In the genomic region with DNA sequence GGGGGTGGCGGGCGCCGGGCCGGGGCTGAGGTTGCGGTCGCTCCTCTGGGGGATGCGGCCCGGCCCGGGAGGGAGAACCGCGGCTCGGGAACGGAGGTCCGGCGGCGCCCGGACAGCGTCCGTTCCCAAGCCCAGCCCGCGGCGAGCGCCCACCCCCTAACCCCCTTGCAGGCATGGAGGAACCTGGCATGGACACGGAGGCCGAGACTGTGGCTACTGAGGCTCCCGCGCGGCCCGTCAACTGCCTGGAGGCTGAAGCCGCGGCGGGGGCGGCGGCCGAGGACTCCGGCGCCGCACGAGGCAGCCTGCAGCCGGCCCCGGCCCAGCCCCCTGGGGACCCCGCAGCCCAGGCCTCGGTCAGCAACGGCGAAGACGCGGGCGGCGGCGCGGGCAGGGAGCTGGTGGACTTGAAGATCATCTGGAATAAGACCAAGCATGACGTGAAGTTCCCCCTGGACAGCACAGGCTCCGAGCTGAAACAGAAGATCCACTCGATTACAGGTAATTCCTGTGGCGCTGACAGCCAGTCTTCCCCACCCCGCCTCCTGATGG, we compare ENCODE assay signal across 8 cellular contexts. TPM values are rescaled to one million over a fixed set of nuclear protein-coding genes. Genes with fewer than 3 reads are reported as not detected.
DNase-seq lines count a peak whose midpoint lies in the region; ATAC-seq and TF ChIP-seq lines count a peak whose summit lies in the region.

No MANE protein-coding gene starts in this region.

- H2BK5ac ChIP-seq in mesenchymal stem cell (ENCODE audit: low read depth, low read length, poor library complexity, severe bottlenecking), result peak overlapping the region; percentile 88

- H3K79me2 ChIP-seq in SU-DHL-6 (ENCODE audit: insufficient read depth, low read length), result peaks cover 39% of the 10 kb centered on the region

- H3K4ac ChIP-seq in mesenchymal stem cell (ENCODE audit: low read depth in 1 of 2, low read length in 2 of 2), result peak overlapping the region; percentile 71 to 95

- DNase-seq in EL (peak; percentile 25), dermis blood vessel endothelial cell (peak; percentile 49), mesenchymal stem cell (peak; percentile 44), suprapubic skin (ENCODE audit: low spot score in 2 of 2) (peak in 1 of 2 donors; percentile 74), NAMALWA (ENCODE audit: low spot score) (no peak), COLO829 (ENCODE audit: low spot score) (no peak)

- H3F3A ChIP-seq in SU-DHL-6 (ENCODE audit: insufficient read depth), result peaks cover 13% of the 10 kb centered on the region

- H3K36me3 ChIP-seq in SU-DHL-6 (ENCODE audit: low read length) (no peaks in the 10 kb centered on the region; the same call in 1 of the 2 replicates), mesenchymal stem cell (ENCODE audit: control insufficient read depth in 1 of 2, insufficient read depth in 2 of 2, low read depth in 1 of 2, low read length in 2 of 2) (peaks cover 16 to 40% of the 10 kb centered on the region in 2 experiments), suprapubic skin (peaks cover 26% of the 10 kb centered on the region)

- H3K9me2 ChIP-seq in SU-DHL-6 (replicated peaks; ENCODE audit: insufficient read depth, low read length), result no peaks in the 10 kb centered on the region

- H3K4me2 ChIP-seq in SU-DHL-6 (ENCODE audit: low read depth, low read length, poor library complexity, severe bottlenecking) (peak overlapping the region; percentile 71), mesenchymal stem cell (ENCODE audit: low read length, poor library complexity, severe bottlenecking) (peak overlapping the region; percentile 75)

- H4K8ac ChIP-seq in mesenchymal stem cell (ENCODE audit: low read length), result peak overlapping the region; percentile 76

- H2BK12ac ChIP-seq in mesenchymal stem cell (ENCODE audit: low read length in 2 of 2), result peak overlapping the region in 1 of 2 experiments; percentile 42

- H3K9ac ChIP-seq in SU-DHL-6 (ENCODE audit: low read length) (peak overlapping the region; percentile 86), mesenchymal stem cell (ENCODE audit: low read length) (peak overlapping the region; percentile 99)

- H3K4me1 ChIP-seq in mesenchymal stem cell (ENCODE audit: control insufficient read depth, insufficient read depth, low read depth, low read length) (no peaks in the 10 kb centered on the region), suprapubic skin (peaks cover 21% of the 10 kb centered on the region)

- no peak for TF ChIP-seq CTCF in SU-DHL-6 (IDR thresholded peaks at IDR 0.05; ENCODE audit: insufficient read depth, low read length, poor library complexity, severe bottlenecking)
- no peak for TF ChIP-seq CTCF in suprapubic skin (IDR thresholded peaks at IDR 0.05)

- peak in 1 of 2 donors; percentile 18 for TF ChIP-seq POLR2A in suprapubic skin (IDR thresholded peaks at IDR 0.05)

- ATAC-seq in HG02759 (IDR thresholded peaks at IDR 0.05; ENCODE audit: unreplicated experiment), result peak; percentile 3

- H3K4me3 ChIP-seq in SU-DHL-6 (ENCODE audit: insufficient read depth, low read length, poor library complexity, severe bottlenecking) (peak overlapping the region; percentile 82), mesenchymal stem cell (ENCODE audit: insufficient read depth in 1 of 2, low read depth in 1 of 2, low read length in 2 of 2) (peak overlapping the region; percentile 93 to 98), suprapubic skin (peak overlapping the region; percentile 99)

- no peak overlapping the region for H2BK120ac ChIP-seq in mesenchymal stem cell (ENCODE audit: low read depth, low read length)

- peak overlapping the region in 1 of 2 experiments; percentile 72 for H3K23ac ChIP-seq in mesenchymal stem cell (ENCODE audit: low read length in 2 of 2)

- peak overlapping the region; percentile 75 to 84 for H3K18ac ChIP-seq in mesenchymal stem cell (ENCODE audit: low read depth in 1 of 2, low read length in 2 of 2)

- H2AK5ac ChIP-seq in mesenchymal stem cell (ENCODE audit: low read length, severe bottlenecking), result no peak overlapping the region

- no peaks in the 10 kb centered on the region for H4K20me1 ChIP-seq in SU-DHL-6 (ENCODE audit: low read depth, low read length)

- H3K27me3 ChIP-seq in SU-DHL-6 (ENCODE audit: low read length) (no peaks in the 10 kb centered on the region), mesenchymal stem cell (ENCODE audit: control insufficient read depth in 1 of 2, insufficient read depth in 1 of 2, low read length in 2 of 2) (no peaks in the 10 kb centered on the region), suprapubic skin (no peaks in the 10 kb centered on the region)

- no peak for TF ChIP-seq EP300 in suprapubic skin (IDR thresholded peaks at IDR 0.05)

- peak overlapping the region; percentile 8 for H4K91ac ChIP-seq in mesenchymal stem cell (ENCODE audit: low read length)

- peaks cover 21% of the 10 kb centered on the region for H3K79me1 ChIP-seq in mesenchymal stem cell (replicated peaks; ENCODE audit: low read length, poor library complexity, severe bottlenecking)

- H2BK15ac ChIP-seq in mesenchymal stem cell (ENCODE audit: low read depth, poor library complexity, severe bottlenecking), result peak overlapping the region; percentile 12

- H3K9me3 ChIP-seq in SU-DHL-6 (ENCODE audit: insufficient read depth, low read length) (no peaks in the 10 kb centered on the region), mesenchymal stem cell (ENCODE audit: control insufficient read depth, low read length) (no peaks in the 10 kb centered on the region), suprapubic skin (no peaks in the 10 kb centered on the region)

- peak overlapping the region in 1 of 2 experiments; percentile 96 for H3K14ac ChIP-seq in mesenchymal stem cell (ENCODE audit: low read length in 2 of 2)

- H2AFZ ChIP-seq in SU-DHL-6 (ENCODE audit: low read depth, low read length, severe bottlenecking) (peak overlapping the region; percentile 85), mesenchymal stem cell (ENCODE audit: low read depth, low read length) (peak overlapping the region; percentile 90)

- H3K27ac ChIP-seq in SU-DHL-6 (ENCODE audit: low read depth, low read length) (0 out of 2 replicates have a peak overlapping the region, but pooled peaks have one; percentile 14), mesenchymal stem cell (ENCODE audit: low read length, poor library complexity, severe bottlenecking) (peak overlapping the region; percentile 5), suprapubic skin (peak overlapping the region; percentile 96)

- WGBS in mesenchymal stem cell, result under 1% methylated on average over 41 of the region's 56 CpGs
- 0% methylated on average over 22 of the region's 56 CpGs for WGBS in suprapubic skin

RNA-seq across cellular contexts. Expression of gene UBFD1, which starts 0.3 kb away (rescaled TPM):
- total RNA-seq in dermis blood vessel endothelial cell, result 105 and 132 TPM in 2 replicates
- polyA plus RNA-seq in mesenchymal stem cell (2013, experiment 1 of 2), result 28.8 TPM
- 30.8 TPM for polyA plus RNA-seq in mesenchymal stem cell (2013, experiment 2 of 2)
- 10 to 100 TPM; 26.5 to 48.1 (median 39.4) TPM for total RNA-seq in suprapubic skin

RNA-seq across cellular contexts. Expression of gene EARS2, which starts 0.7 kb away (rescaled TPM):
- total RNA-seq in dermis blood vessel endothelial cell, result 27.4 and 36.1 TPM in 2 replicates
- 9.8 TPM for polyA plus RNA-seq in mesenchymal stem cell (2013, experiment 1 of 2)
- polyA plus RNA-seq in mesenchymal stem cell (2013, experiment 2 of 2), result 9.5 TPM
- 10 to 100 TPM; 24.1 to 37.2 (median 36.6) TPM for total RNA-seq in suprapubic skin

RNA-seq across cellular contexts. Expression of gene NDUFAB1, which starts 38.3 kb away (rescaled TPM):
- total RNA-seq in dermis blood vessel endothelial cell (83.2 and 90.0 TPM in 2 replicates), suprapubic skin (10 to 100 TPM; 29.0 to 88.9 (median 73.4) TPM)
- 158 TPM for polyA plus RNA-seq in mesenchymal stem cell (2013, experiment 1 of 2)
- 175 TPM for polyA plus RNA-seq in mesenchymal stem cell (2013, experiment 2 of 2)

RNA-seq across cellular contexts. Expression of gene GGA2, which starts 47.6 kb away (rescaled TPM):
- total RNA-seq in dermis blood vessel endothelial cell (32.1 and 41.4 TPM in 2 replicates), suprapubic skin (100 to 1,000 TPM in 1 of 4 donors, 10 to 100 TPM in 3; 44.1 to 117 (median 53.4) TPM)
- 22.6 TPM for polyA plus RNA-seq in mesenchymal stem cell (2013, experiment 1 of 2)
- polyA plus RNA-seq in mesenchymal stem cell (2013, experiment 2 of 2), result 23.2 TPM

Comparison
In these comparisons a context has a peak if more than half of its experiments do, and no peak if none do; other contexts are left out.
1. DNase-seq: peak in EL (single experiment), dermis blood vessel endothelial cell (single experiment) and mesenchymal stem cell (single experiment); none in NAMALWA (single experiment) and COLO829 (single experiment).
2. H3K27ac ChIP-seq: peak in every context shown above with its lines; median percentile 96 in suprapubic skin; 14 in SU-DHL-6; 5 in mesenchymal stem cell.
3. Peak in every context shown above with its lines, with median percentiles within 50 percentile points of each other: H3K4me3 ChIP-seq.